28 cellular contexts compared by ENCODE assay signal in genomic region chr2:16526193-16526592, GRCh38.
"Had no signal": no experiment of that assay in that cellular context is flagged by ENCODE, and none has a peak within 500 bp of the region (broad histone marks: within the 10 kb centered on the region; RNA-seq: fewer than 3 reads in every experiment).

No MANE protein-coding gene starts in this region.

- H3K36me3 ChIP-seq: left lung, neural progenitor cell, neutrophil, right atrium auricular region, right lobe of liver, suprapubic skin, thoracic aorta, tibial artery, upper lobe of right lung had no signal

- H3K27ac ChIP-seq: left lung, neural progenitor cell, neutrophil, parathyroid adenoma, right atrium auricular region, right lobe of liver, suprapubic skin, thoracic aorta, tibial artery, upper lobe of right lung had no signal

- H3K4me3 ChIP-seq: left lung, lung, neural progenitor cell, right atrium auricular region, right lobe of liver, skin epidermis, suprapubic skin, thoracic aorta, tibial artery, upper lobe of right lung had no signal

- H3K9me3 ChIP-seq: left lung, neutrophil, right atrium auricular region, right lobe of liver, suprapubic skin, thoracic aorta, tibial artery, upper lobe of right lung had no signal

- DNase-seq: hippocampal formation; immature natural killer cell; kidney; left colon; left lung; mesendoderm; naive B cell; natural killer cell; nephron progenitor cell; occipital lobe; right lobe of liver; stimulated activated CD4-positive, alpha-beta T cell treated with anti-CD3 and anti-CD28 coated beads, Interleukin-12 subunit alpha, Interleukin-12 subunit beta, amount 100 ng/mL, for 4 hours; stimulated activated CD4-positive, alpha-beta T cell treated with anti-CD3 and anti-CD28 coated beads, Interleukin-15, amount 100 ng/mL, for 24 hours; stimulated activated CD4-positive, alpha-beta T cell treated with anti-CD3 and anti-CD28 coated beads, Interleukin-2, amount 100 ng/mL, for 24 hours; stimulated activated CD4-positive, alpha-beta T cell treated with anti-CD3 and anti-CD28 coated beads, Interleukin-4, amount 100 ng/mL, for 1 hour; stimulated activated naive CD4-positive, alpha-beta T cell; tibial artery; trophoblast cell; upper lobe of right lung had no signal

- H3K27me3 ChIP-seq: neural progenitor cell, neutrophil, right atrium auricular region, right lobe of liver had no signal

- H3K4me1 ChIP-seq: left lung, neural progenitor cell, parathyroid adenoma, right lobe of liver, suprapubic skin, tibial artery, upper lobe of right lung had no signal

- ATAC-seq: left colon; left lung; natural killer cell; stimulated activated effector memory CD8-positive, alpha-beta T cell treated with anti-CD3 and anti-CD28 coated beads, Interleukin-12 subunit alpha, Interleukin-12 subunit beta, amount 100 ng/mL, for 72 hours had no signal
